ENCODE assay signal across 8 cellular contexts in the genomic region with DNA sequence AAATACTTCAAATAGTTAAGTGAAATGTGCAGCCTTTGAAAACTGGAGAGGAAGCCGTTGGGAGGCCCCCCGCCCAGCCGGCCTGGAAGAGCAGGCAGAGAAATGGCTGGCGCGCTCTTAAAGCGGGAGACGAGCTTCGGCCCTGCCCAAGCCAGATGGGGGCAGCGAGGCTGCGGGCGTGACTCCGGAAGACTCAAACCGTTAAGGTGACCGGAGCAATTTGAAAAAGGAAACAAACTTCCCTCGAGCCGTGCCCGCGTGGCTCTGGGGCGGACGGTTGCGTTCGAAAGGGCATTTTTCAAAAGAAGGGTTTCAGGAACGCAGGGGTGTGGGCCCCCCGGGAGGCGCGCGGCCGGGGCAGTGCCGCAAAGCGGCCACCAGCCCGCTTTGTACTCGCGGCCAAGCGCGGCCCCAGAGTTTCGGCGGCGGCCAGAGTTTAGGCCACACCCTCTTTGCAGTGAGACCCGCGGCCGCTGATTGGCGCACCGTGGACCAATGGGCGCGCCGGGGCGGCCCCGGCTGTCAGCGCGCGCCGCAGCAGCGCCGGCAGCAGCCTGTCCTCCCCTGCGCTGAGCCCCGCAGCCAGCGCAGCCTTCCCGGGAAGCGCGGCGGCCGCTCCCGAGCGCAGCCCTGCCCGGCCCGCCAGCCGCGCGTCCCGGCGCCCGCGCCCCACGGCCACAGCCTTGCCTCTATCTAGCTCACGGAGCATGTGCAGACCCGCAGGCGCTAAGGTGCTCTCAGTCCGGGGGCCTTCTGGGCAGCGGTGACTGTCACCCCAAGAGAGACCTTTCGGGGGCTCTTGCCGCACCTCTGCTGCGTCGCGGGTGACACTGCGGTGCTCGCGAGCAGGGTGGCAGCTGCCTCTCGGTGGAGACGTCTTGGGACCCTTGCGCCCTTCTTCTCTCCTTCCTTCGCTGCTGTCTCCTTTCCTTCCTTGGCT. TPM values are rescaled to one million over a fixed set of nuclear protein-coding genes. Genes with fewer than 3 reads are reported as not detected.
A peak's percentile ranks its signal among the peaks of the same experiment; 100 is the strongest.
DNase-seq lines count a peak whose midpoint lies in the region; ATAC-seq and TF ChIP-seq lines count a peak whose summit lies in the region.

A gene with protein sequence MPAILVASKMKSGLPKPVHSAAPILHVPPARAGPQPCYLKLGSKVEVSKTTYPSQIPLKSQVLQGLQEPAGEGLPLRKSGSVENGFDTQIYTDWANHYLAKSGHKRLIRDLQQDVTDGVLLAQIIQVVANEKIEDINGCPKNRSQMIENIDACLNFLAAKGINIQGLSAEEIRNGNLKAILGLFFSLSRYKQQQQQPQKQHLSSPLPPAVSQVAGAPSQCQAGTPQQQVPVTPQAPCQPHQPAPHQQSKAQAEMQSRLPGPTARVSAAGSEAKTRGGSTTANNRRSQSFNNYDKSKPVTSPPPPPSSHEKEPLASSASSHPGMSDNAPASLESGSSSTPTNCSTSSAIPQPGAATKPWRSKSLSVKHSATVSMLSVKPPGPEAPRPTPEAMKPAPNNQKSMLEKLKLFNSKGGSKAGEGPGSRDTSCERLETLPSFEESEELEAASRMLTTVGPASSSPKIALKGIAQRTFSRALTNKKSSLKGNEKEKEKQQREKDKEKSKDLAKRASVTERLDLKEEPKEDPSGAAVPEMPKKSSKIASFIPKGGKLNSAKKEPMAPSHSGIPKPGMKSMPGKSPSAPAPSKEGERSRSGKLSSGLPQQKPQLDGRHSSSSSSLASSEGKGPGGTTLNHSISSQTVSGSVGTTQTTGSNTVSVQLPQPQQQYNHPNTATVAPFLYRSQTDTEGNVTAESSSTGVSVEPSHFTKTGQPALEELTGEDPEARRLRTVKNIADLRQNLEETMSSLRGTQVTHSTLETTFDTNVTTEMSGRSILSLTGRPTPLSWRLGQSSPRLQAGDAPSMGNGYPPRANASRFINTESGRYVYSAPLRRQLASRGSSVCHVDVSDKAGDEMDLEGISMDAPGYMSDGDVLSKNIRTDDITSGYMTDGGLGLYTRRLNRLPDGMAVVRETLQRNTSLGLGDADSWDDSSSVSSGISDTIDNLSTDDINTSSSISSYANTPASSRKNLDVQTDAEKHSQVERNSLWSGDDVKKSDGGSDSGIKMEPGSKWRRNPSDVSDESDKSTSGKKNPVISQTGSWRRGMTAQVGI (N-terminal part only) (plus strand): TSS at position 557 of the 940 bp plus-strand sequence. CDS start 859 bp downstream, outside the sequence.

- H4K20me1 ChIP-seq in PC-9 (ENCODE audit: insufficient read depth) (no peaks in the 10 kb centered on the region), fibroblast of lung (ENCODE audit: control insufficient read depth, extremely low read depth, insufficient read depth, low read length) (no peaks in the 10 kb centered on the region)

- no peaks in the 10 kb centered on the region for H3K36me3 ChIP-seq in PC-9 (ENCODE audit: low read depth)
- no peaks in the 10 kb centered on the region for H3K36me3 ChIP-seq in fibroblast of lung (ENCODE audit: control insufficient read depth, insufficient read depth, low read length)

- DNase-seq in DMS 273 treated with DMSO at 0.1 percent for 48 hours (lab: John Stamatoyannopoulos, UW) (peak; percentile 71), HuH-7.5 (ENCODE audit: low spot score) (peak; percentile 73), PC-9 (peak; percentile 78 to 92), fibroblast of lung (ENCODE audit: low read depth in 2 of 2) (peak; percentile 92), naive B cell (peak; percentile 68)
- peak; percentile 62 for DNase-seq in stimulated activated CD8-positive, alpha-beta memory T cell treated with anti-CD3 and anti-CD28 coated beads, Interleukin-7, amount 100 ng/mL, for 48 hours (ENCODE audit: extremely low read depth in 1 of 2, low read depth in 1 of 2)

- BruUV-seq in PC-9 (replicated peaks; lab: Mats Ljungman, UMichigan): no TSS peak

- no peaks in the 10 kb centered on the region for H3K36me3 Mint-ChIP-seq in activated T-helper 17 cell treated with anti-CD3 and anti-CD28 coated beads, Interleukin-2, amount 50 U/mL, for 72 hours (ENCODE audit: low read depth)
- peaks cover 0 to 8% of the 10 kb centered on the region in 2 donors for H3K36me3 Mint-ChIP-seq in naive B cell

- peak within 1 kb of the TSS; percentile 78 for H3K27ac ChIP-seq in PC-9
- H3K27ac ChIP-seq in fibroblast of lung (ENCODE audit: insufficient read depth, low read length): peak within 1 kb of the TSS; percentile 98

- H3K27ac Mint-ChIP-seq in activated T-helper 17 cell treated with anti-CD3 and anti-CD28 coated beads, Interleukin-2, amount 50 U/mL, for 72 hours: peak within 1 kb of the TSS; percentile 87
- peak within 1 kb of the TSS in 3 of 6 donors; percentile 32 to 82 (median 76) for H3K27ac Mint-ChIP-seq in naive B cell

- peaks cover 31% of the 10 kb centered on the region; the same call in 1 of the 2 replicates for H3F3A ChIP-seq in PC-9 (ENCODE audit: insufficient read depth, low read depth)

- no peaks in the 10 kb centered on the region for H3K9me3 Mint-ChIP-seq in activated T-helper 17 cell treated with anti-CD3 and anti-CD28 coated beads, Interleukin-2, amount 50 U/mL, for 72 hours
- no peaks in the 10 kb centered on the region for H3K9me3 Mint-ChIP-seq in naive B cell

- TF ChIP-seq CTCF in PC-9 (conservative IDR thresholded peaks at IDR 0.05): no peak
- no peak for TF ChIP-seq CTCF in fibroblast of lung (conservative IDR thresholded peaks at IDR 0.05 in 1 of 2, IDR thresholded peaks at IDR 0.05 in 1 of 2; ENCODE audit: low read depth in 1 of 2, low read length in 2 of 2)

- intact Hi-C loops in PC-9 (cut with micrococcal nuclease; ENCODE audit: unreplicated experiment): no loop called here

- H3K9me3 ChIP-seq in PC-9 (ENCODE audit: insufficient read depth, low read depth) (no peaks in the 10 kb centered on the region), fibroblast of lung (ENCODE audit: control insufficient read depth, insufficient read depth, low read depth, low read length) (no peaks in the 10 kb centered on the region)

- peak within 1 kb of the TSS; percentile 93 for H3K4me2 ChIP-seq in PC-9
- H3K4me2 ChIP-seq in fibroblast of lung (ENCODE audit: extremely low read depth, insufficient read depth, low read length): peak within 1 kb of the TSS; percentile 92

- peak within 1 kb of the TSS; percentile 93 for H3K9ac ChIP-seq in fibroblast of lung (ENCODE audit: insufficient read depth, low read length)

- no peaks in the 10 kb centered on the region for H3K27me3 ChIP-seq in PC-9 (ENCODE audit: insufficient read depth, low read depth)
- H3K27me3 ChIP-seq in fibroblast of lung (ENCODE audit: control insufficient read depth, insufficient read depth, low read length): no peaks in the 10 kb centered on the region

- peak; percentile 99 for ATAC-seq in GM21529 (IDR thresholded peaks at IDR 0.05; ENCODE audit: unreplicated experiment)
- peak; percentile 99 for ATAC-seq in activated T-helper 17 cell treated with anti-CD3 and anti-CD28 coated beads, Interleukin-2, amount 50 U/mL, for 72 hours (replicated peaks)
- ATAC-seq in naive B cell (ENCODE audit: low read depth in 2 of 2): peak; percentile 96 to 98

- peak within 1 kb of the TSS; percentile 94 for H3K4me3 Mint-ChIP-seq in activated T-helper 17 cell treated with anti-CD3 and anti-CD28 coated beads, Interleukin-2, amount 50 U/mL, for 72 hours
- H3K4me3 Mint-ChIP-seq in naive B cell: peak within 1 kb of the TSS; percentile 93 to 99 (median 95)

- H3K4me1 ChIP-seq in PC-9 (replicated peaks; ENCODE audit: insufficient read depth) (peaks cover 45% of the 10 kb centered on the region), fibroblast of lung (ENCODE audit: control insufficient read depth, extremely low read depth, insufficient read depth, low read length) (peaks cover 27% of the 10 kb centered on the region)

- CTCF ChIA-PET in PC-9 (lab: Charles Lee): interaction anchor here (0.6 to 0.7 kb wide), 3 partner anchors 53 to 1179 kb away, joined by 3 to 4 read pairs (median 4); no protein-coding TSS in a partner anchor

- POLR2A ChIA-PET in PC-9 (lab: Charles Lee; ENCODE audit: unreplicated experiment): interaction anchor here (0.6 kb wide), 1 partner anchor 33 kb away, joined by 7 read pairs; no protein-coding TSS in a partner anchor

- H2AFZ ChIP-seq in PC-9 (peak within 1 kb of the TSS; percentile 90), fibroblast of lung (ENCODE audit: low read length) (peak within 1 kb of the TSS; percentile 42)

- peaks cover 3% of the 10 kb centered on the region; the same call in 1 of the 2 replicates for H3K9me2 ChIP-seq in PC-9 (ENCODE audit: insufficient read depth)

- H3K4me3 ChIP-seq in PC-9 (peak within 1 kb of the TSS; percentile 56), fibroblast of lung (replicated peaks in 1 of 4; ENCODE audit: control extremely low read depth in 1 of 4, insufficient read depth in 1 of 4, low read depth in 3 of 4, low read length in 4 of 4) (peak within 1 kb of the TSS; percentile 72 to 97 (median 84))

- peaks cover 14% of the 10 kb centered on the region for H3K4me1 Mint-ChIP-seq in activated T-helper 17 cell treated with anti-CD3 and anti-CD28 coated beads, Interleukin-2, amount 50 U/mL, for 72 hours
- peaks cover 23 to 27% (median 25%) of the 10 kb centered on the region in 3 donors for H3K4me1 Mint-ChIP-seq in naive B cell

- H3K27me3 Mint-ChIP-seq in activated T-helper 17 cell treated with anti-CD3 and anti-CD28 coated beads, Interleukin-2, amount 50 U/mL, for 72 hours: peaks cover 16% of the 10 kb centered on the region
- H3K27me3 Mint-ChIP-seq in naive B cell: peaks cover 30 to 56% (median 55%) of the 10 kb centered on the region in 3 donors

- peaks cover 28% of the 10 kb centered on the region for H3K79me2 ChIP-seq in PC-9 (ENCODE audit: low read depth)
- peaks cover 44% of the 10 kb centered on the region for H3K79me2 ChIP-seq in fibroblast of lung (ENCODE audit: control insufficient read depth, insufficient read depth, low read length)

RNA-seq across cellular contexts. Expression of the gene that starts here (rescaled TPM):
- total RNA-seq in PC-9 (2021) (22.9 and 23.3 TPM in 2 replicates), fibroblast of lung (7.7 and 14.0 TPM in 2 replicates)
- total RNA-seq in activated T-helper 17 cell treated with anti-CD3 and anti-CD28 coated beads, Interleukin-2, amount 50 U/mL, for 72 hours: under 1 TPM; 0.37 to 0.58 TPM
- polyA plus RNA-seq in fibroblast of lung (8.1 and 15.3 TPM in 2 replicates), naive B cell (ENCODE audit: low read depth in 6 of 6) (1 to 10 TPM in 1 of 6 donors, under 1 TPM in 2, not detected in 3; 0.90 to 3.2 (median 0.94) TPM)
- 10.9 and 15.4 TPM in 2 replicates for polyA plus RNA-seq in fibroblast of lung (2012)
- polyA minus RNA-seq in fibroblast of lung (ENCODE audit: low replicate concordance): 44.1 and 68.7 TPM in 2 replicates

Comparison
In these comparisons a context has a peak if more than half of its experiments do, and no peak if none do; other contexts are left out.
1. Peak in every context shown above with its lines: DNase-seq, ATAC-seq, H3K4me3 ChIP-seq and H3K27ac ChIP-seq.
2. Peak in ATAC-seq in activated T-helper 17 cell treated with anti-CD3 and anti-CD28 coated beads, Interleukin-2, amount 50 U/mL, for 72 hours; RNA of the gene not detected or under 1 TPM.